ENCODE assay signal across 20 cellular contexts in genomic region chr20:37439223-37439933, GRCh38.
DNase-seq lines count a peak whose midpoint lies in the region; ATAC-seq, FAIRE-seq and TF ChIP-seq lines count a peak whose summit lies in the region.
"Had no signal": no experiment of that assay in that cellular context is flagged by ENCODE, and none has a peak within 500 bp of the region (broad histone marks: within the 10 kb centered on the region; RNA-seq: fewer than 3 reads in every experiment).

No MANE protein-coding gene starts in this region.

- peak; percentile 75 for FAIRE-seq in bronchial epithelial cell (lab: Jason Lieb, UNC)
- FAIRE-seq: A204.1 had no signal

- H3K4me3 ChIP-seq in bronchial epithelial cell (ENCODE audit: low read depth, low read length): no peak overlapping the region

- no peaks in the 10 kb centered on the region for H3K9me3 Mint-ChIP-seq in stimulated activated naive CD8-positive, alpha-beta T cell treated with anti-CD3 and anti-CD28 coated beads, Interleukin-15, amount 100 ng/mL, for 72 hours
- H3K9me3 Mint-ChIP-seq in activated naive CD8-positive, alpha-beta T cell treated with anti-CD3 and anti-CD28 coated beads, Interleukin-2, amount 50 U/mL, for 24 hours: no peaks in the 10 kb centered on the region
- H3K9me3 Mint-ChIP-seq: CD8-positive, alpha-beta T cell had no signal

- H3K27me3 ChIP-seq in bronchial epithelial cell (ENCODE audit: control insufficient read depth, insufficient read depth, low read length): peaks cover 9% of the 10 kb centered on the region
- H3K27me3 ChIP-seq: BE2C had no signal

- H3K36me3 ChIP-seq in bronchial epithelial cell (ENCODE audit: control insufficient read depth, insufficient read depth, low read length): no peaks in the 10 kb centered on the region
- H3K36me3 ChIP-seq: BE2C had no signal

- no peaks in the 10 kb centered on the region for H3K27me3 Mint-ChIP-seq in stimulated activated naive CD8-positive, alpha-beta T cell treated with anti-CD3 and anti-CD28 coated beads, Interleukin-15, amount 100 ng/mL, for 72 hours
- H3K27me3 Mint-ChIP-seq in activated naive CD8-positive, alpha-beta T cell treated with anti-CD3 and anti-CD28 coated beads, Interleukin-2, amount 50 U/mL, for 24 hours: no peaks in the 10 kb centered on the region

- no peaks in the 10 kb centered on the region for H3K36me3 Mint-ChIP-seq in activated naive CD8-positive, alpha-beta T cell treated with anti-CD3 and anti-CD28 coated beads, Interleukin-2, amount 50 U/mL, for 24 hours (ENCODE audit: low read depth)
- H3K36me3 Mint-ChIP-seq: CD8-positive, alpha-beta T cell had no signal

- H3K4me3 Mint-ChIP-seq in stimulated activated naive CD8-positive, alpha-beta T cell treated with anti-CD3 and anti-CD28 coated beads, Interleukin-15, amount 100 ng/mL, for 72 hours: no peak overlapping the region
- H3K4me3 Mint-ChIP-seq in activated naive CD8-positive, alpha-beta T cell treated with anti-CD3 and anti-CD28 coated beads, Interleukin-2, amount 50 U/mL, for 24 hours: no peak overlapping the region
- H3K4me3 Mint-ChIP-seq: CD8-positive, alpha-beta T cell had no signal

- no peak for DNase-seq in stimulated activated naive CD8-positive, alpha-beta T cell treated with anti-CD3 and anti-CD28 coated beads, Interleukin-15, Interleukin-2, amounts not matched to agents 100 U/mL and 50 U/mL, for 24 hours
- no peak for DNase-seq in stimulated activated naive CD8-positive, alpha-beta T cell treated with anti-CD3 and anti-CD28 coated beads, Interleukin-15, amount 100 ng/mL, for 72 hours
- DNase-seq in bronchial epithelial cell (ENCODE audit: low read depth) (no peak), left kidney (ENCODE audit: low read depth, low spot score) (peak; percentile 74), inferior parietal cortex (ENCODE audit: extremely low spot score) (no peak), OCI-M1 (lab: John Stamatoyannopoulos, UW) (no peak)
- DNase-seq in activated naive CD8-positive, alpha-beta T cell treated with anti-CD3 and anti-CD28 coated beads, Interleukin-2, amount 50 U/mL, for 24 hours: no peak
- DNase-seq: BE2C; CD8-positive, alpha-beta T cell; DMS53; EL; KG1; NCI-H1105 treated with DMSO at 0.1 percent for 48 hours; NCI-H1694; NCI-H2081 treated with DMSO at 0.1 percent for 48 hours; NCI-H510A treated with DMSO at 0.1 percent for 48 hours; NCI-H774 had no signal

- TF ChIP-seq CTCF in bronchial epithelial cell (IDR thresholded peaks at IDR 0.05; ENCODE audit: insufficient read depth, low read length, severe bottlenecking): no peak

- H3K27ac Mint-ChIP-seq in stimulated activated naive CD8-positive, alpha-beta T cell treated with anti-CD3 and anti-CD28 coated beads, Interleukin-15, amount 100 ng/mL, for 72 hours: peak overlapping the region in 1 of 2 donors; percentile 49
- H3K27ac Mint-ChIP-seq in activated naive CD8-positive, alpha-beta T cell treated with anti-CD3 and anti-CD28 coated beads, Interleukin-2, amount 50 U/mL, for 24 hours: no peak overlapping the region
- H3K27ac Mint-ChIP-seq: CD8-positive, alpha-beta T cell had no signal

- H3K4me1 Mint-ChIP-seq in stimulated activated naive CD8-positive, alpha-beta T cell treated with anti-CD3 and anti-CD28 coated beads, Interleukin-15, amount 100 ng/mL, for 72 hours: no peaks in the 10 kb centered on the region
- H3K4me1 Mint-ChIP-seq in activated naive CD8-positive, alpha-beta T cell treated with anti-CD3 and anti-CD28 coated beads, Interleukin-2, amount 50 U/mL, for 24 hours: no peaks in the 10 kb centered on the region

- peak; percentile 8 for ATAC-seq in stimulated activated naive CD8-positive, alpha-beta T cell treated with anti-CD3 and anti-CD28 coated beads, Interleukin-15, Interleukin-2, amounts not matched to agents 100 U/mL and 50 U/mL, for 24 hours
- no peak for ATAC-seq in stimulated activated naive CD8-positive, alpha-beta T cell treated with anti-CD3 and anti-CD28 coated beads, Interleukin-15, amount 100 ng/mL, for 72 hours
- ATAC-seq in GM21526 (IDR thresholded peaks at IDR 0.05; ENCODE audit: low FRiP score, unreplicated experiment): no peak
- no peak for ATAC-seq in activated naive CD8-positive, alpha-beta T cell treated with anti-CD3 and anti-CD28 coated beads, Interleukin-2, amount 50 U/mL, for 24 hours
- ATAC-seq: CD8-positive, alpha-beta T cell; HCT116 had no signal
